In genomic region chr12:6887460-6887859, GRCh38 we compare ENCODE assay signal across 23 cellular contexts. TPM values are rescaled to one million over a fixed set of nuclear protein-coding genes. Genes with fewer than 3 reads are reported as not detected.
A peak's percentile ranks its signal among the peaks of the same experiment; 100 is the strongest.
DNase-seq lines count a peak whose midpoint lies in the region; ATAC-seq, FAIRE-seq and TF ChIP-seq lines count a peak whose summit lies in the region.
"Had no signal": no experiment of that assay in that cellular context is flagged by ENCODE, and none has a peak within 500 bp of the region (broad histone marks: within the 10 kb centered on the region; RNA-seq: fewer than 3 reads in every experiment).

No MANE protein-coding gene starts in this region.

- H4K91ac ChIP-seq in H9 (ENCODE audit: insufficient read length, low read depth, low read length), result no peak overlapping the region
- H4K91ac ChIP-seq in H1 (replicated peaks; ENCODE audit: insufficient read length, low read length), result peak overlapping the region; percentile 29

- no peak overlapping the region for H2BK12ac ChIP-seq in H9 (ENCODE audit: insufficient read length, low read depth, low read length)
- H2BK12ac ChIP-seq in H1 (ENCODE audit: low read depth, low read length), result peak overlapping the region; percentile 97

- no peak overlapping the region for H3K56ac ChIP-seq in H9 (ENCODE audit: insufficient read length, low read depth, low read length)
- H3K56ac ChIP-seq in H1 (replicated peaks; ENCODE audit: insufficient read length, low read depth, low read length), result no peak overlapping the region

- TF ChIP-seq RAD21 in H1 (IDR thresholded peaks at IDR 0.05 in 1 of 2, conservative IDR thresholded peaks at IDR 0.05 in 1 of 2; ENCODE audit: low read depth in 2 of 2, low read length in 2 of 2), result no peak

- TF ChIP-seq CTCF in H9 (conservative IDR thresholded peaks at IDR 0.05) (no peak), H1 (IDR thresholded peaks at IDR 0.05; ENCODE audit: control extremely low read depth in 1 of 3, insufficient read depth in 1 of 3, low read depth in 1 of 3, low read length in 3 of 3) (no peak), prostate gland (IDR thresholded peaks at IDR 0.05) (no peak)

- no peak for FAIRE-seq in H1 (lab: Jason Lieb, UNC)
- FAIRE-seq: GM12878 had no signal

- no CpG with 5 or more reads among the region's 8 CpGs for WGBS in H9 (ENCODE audit: extremely low coverage, insufficient read length, low lambda C conversion rate)
- 85% methylated on average over 8 of the region's 8 CpGs; no CpG with 5 or more reads in 1 of the 2 experiments for WGBS in H1 (ENCODE audit: extremely low coverage in 1 of 2, insufficient coverage in 1 of 2, insufficient read length in 1 of 2, insufficient replicate concordance in 2 of 2, low coverage in 1 of 2, low lambda C conversion rate in 2 of 2, missing lambda C conversion rate in 1 of 2), 2 experiments
- WGBS in prostate gland, result 45% methylated on average over 8 of the region's 8 CpGs

- H2BK20ac ChIP-seq in H9 (ENCODE audit: low read depth, low read length, poor library complexity, severe bottlenecking) (no peak overlapping the region), H1 (ENCODE audit: low read length) (peak overlapping the region; percentile 80; the same call in 1 of the 2 replicates)

- H2BK15ac ChIP-seq in H9 (ENCODE audit: low read depth, low read length) (no peak overlapping the region), H1 (ENCODE audit: low read length) (no peak overlapping the region)

- H3K79me2 ChIP-seq in H9 (ENCODE audit: insufficient read depth, low read length), result no peaks in the 10 kb centered on the region
- no peaks in the 10 kb centered on the region for H3K79me2 ChIP-seq in H1 (ENCODE audit: control insufficient read depth in 1 of 2, insufficient read depth in 2 of 2, low read length in 2 of 2)

- peaks cover 0 to 31% (median 29%) of the 10 kb centered on the region in 3 experiments; a peak in 5 of 7 replicates for H3K36me3 Mint-ChIP-seq in H9 (ENCODE audit: insufficient read depth in 1 of 3, low read depth in 3 of 3)

- H3K27ac ChIP-seq in H9 (ENCODE audit: insufficient read length, low read depth, low read length) (no peak overlapping the region), H1 (ENCODE audit: low read depth, low read length) (no peak overlapping the region), prostate gland (peak overlapping the region in 1 of 2 donors; percentile 25)
- H3K27ac ChIP-seq: adrenal gland, coronary artery, left ventricle myocardium inferior, right atrium auricular region, suprapubic skin had no signal

- H3K27me3 ChIP-seq in H9 (ENCODE audit: insufficient read depth, low read length) (no peaks in the 10 kb centered on the region), NT2/D1 (ENCODE audit: insufficient read depth, insufficient read length) (no peaks in the 10 kb centered on the region), H1 (replicated peaks in 1 of 4; ENCODE audit: control insufficient read depth in 3 of 4, extremely low read depth in 1 of 4, insufficient read depth in 3 of 4, low read length in 3 of 4) (no peaks in the 10 kb centered on the region), prostate gland (replicated peaks; ENCODE audit: insufficient read depth) (no peaks in the 10 kb centered on the region)
- H3K27me3 ChIP-seq: adrenal gland, right atrium auricular region, suprapubic skin had no signal

- no peak overlapping the region for H3K4ac ChIP-seq in H9 (ENCODE audit: low read depth, low read length)
- no peak overlapping the region for H3K4ac ChIP-seq in H1 (replicated peaks; ENCODE audit: insufficient read length, low read depth, low read length)

- H2AK5ac ChIP-seq in H9 (ENCODE audit: insufficient read length, low read length), result no peak overlapping the region
- peak overlapping the region; percentile 100; the same call in 1 of the 2 replicates for H2AK5ac ChIP-seq in H1 (ENCODE audit: low read depth, low read length)

- H4K8ac ChIP-seq in H9 (replicated peaks; ENCODE audit: insufficient read length, low read depth, low read length) (no peak overlapping the region), H1 (ENCODE audit: extremely low read depth, insufficient read depth, low read length) (no peak overlapping the region)

- peak overlapping the region in 2 of 3 experiments; percentile 28 to 72; a peak in 1 of 7 replicates for H3K27ac Mint-ChIP-seq in H9
- H3K27ac Mint-ChIP-seq: activated CD8-positive, alpha-beta T cell treated with anti-CD3 and anti-CD28 coated beads for 36 hours; CD4-positive, alpha-beta T cell had no signal

- H3K23ac ChIP-seq in H9 (ENCODE audit: insufficient read length, low read depth, low read length) (no peak overlapping the region), H1 (ENCODE audit: insufficient read length) (no peak overlapping the region)

- H3K36me3 ChIP-seq in NT2/D1 (ENCODE audit: insufficient read depth, insufficient read length, low read length) (peaks cover 17% of the 10 kb centered on the region), H1 (ENCODE audit: control insufficient read depth in 2 of 4, insufficient read depth in 4 of 4, low read length in 3 of 4) (peaks cover 0 to 20% (median 1%) of the 10 kb centered on the region in 4 experiments; a peak in 4 of 8 replicates), prostate gland (no peaks in the 10 kb centered on the region)
- H3K36me3 ChIP-seq: right atrium auricular region had no signal

- H4K20me1 ChIP-seq in H9 (ENCODE audit: control insufficient read depth, insufficient read depth, insufficient read length) (no peaks in the 10 kb centered on the region), H1 (replicated peaks in 1 of 2; ENCODE audit: control insufficient read depth in 1 of 2, insufficient read depth in 2 of 2, low read length in 2 of 2) (no peaks in the 10 kb centered on the region)

- CTCF ChIA-PET in H1 (lab: Charles Lee; ENCODE audit: partially characterized antibody), result interaction anchor here (2.3 kb wide), 1 partner anchor 16 kb away, joined by 18 read pairs; the partner anchor contains the start of gene SPSB2

- H3K27me3 Mint-ChIP-seq in H9 (ENCODE audit: low read depth), result no peaks in the 10 kb centered on the region
- H3K27me3 Mint-ChIP-seq: activated CD8-positive, alpha-beta T cell treated with anti-CD3 and anti-CD28 coated beads for 36 hours; CD4-positive, alpha-beta T cell had no signal

- H3K14ac ChIP-seq in H9 (ENCODE audit: insufficient read depth, low read length) (no peak overlapping the region), H1 (ENCODE audit: insufficient read length) (no peak overlapping the region)

- H3T11ph ChIP-seq in H9 (ENCODE audit: low read length), result no peak overlapping the region

- no peak overlapping the region for H2AFZ ChIP-seq in H9 (ENCODE audit: low read length)
- H2AFZ ChIP-seq in H1 (ENCODE audit: low read length), result no peak overlapping the region

- TF ChIP-seq POLR2A in H1 (IDR thresholded peaks at IDR 0.05; ENCODE audit: control extremely low read depth in 1 of 2, low read depth in 2 of 2, low read length in 2 of 2), result no peak
- TF ChIP-seq POLR2A in prostate gland (IDR thresholded peaks at IDR 0.05), result no peak

- peaks cover 5% of the 10 kb centered on the region; the same call in 1 of the 2 replicates for H3K4me1 ChIP-seq in H9 (ENCODE audit: insufficient read depth, low read length)
- peaks cover 25% of the 10 kb centered on the region for H3K4me1 ChIP-seq in NT2/D1 (ENCODE audit: insufficient read depth, insufficient read length)
- peaks cover 2 to 13% (median 8%) of the 10 kb centered on the region in 4 experiments; a peak in 6 of 7 replicates for H3K4me1 ChIP-seq in H1 (replicated peaks in 1 of 4; ENCODE audit: control insufficient read depth in 3 of 4, insufficient read depth in 4 of 4, low read length in 3 of 4)
- H3K4me1 ChIP-seq in prostate gland (replicated peaks), result no peaks in the 10 kb centered on the region

- no peak for TF ChIP-seq EP300 in H1 (IDR thresholded peaks at IDR 0.05; ENCODE audit: borderline replicate concordance in 1 of 2, low read depth in 2 of 2, low read length in 2 of 2)

- H3K9me3 Mint-ChIP-seq in H9, result peaks cover 0 to 3% of the 10 kb centered on the region in 2 experiments; a peak in 2 of 5 replicates
- H3K9me3 Mint-ChIP-seq: activated CD8-positive, alpha-beta T cell treated with anti-CD3 and anti-CD28 coated beads for 36 hours; CD4-positive, alpha-beta T cell had no signal

- no peak overlapping the region for H2BK5ac ChIP-seq in H9 (ENCODE audit: insufficient read length, low read length)
- peak overlapping the region; percentile 60; the same call in 1 of the 2 replicates for H2BK5ac ChIP-seq in H1 (ENCODE audit: low read depth, low read length)

- peaks cover 38 to 50% of the 10 kb centered on the region in 2 experiments for H3K4me1 Mint-ChIP-seq in H9

- H3K4me3 ChIP-seq in NT2/D1 (ENCODE audit: insufficient read length, low read depth) (no peak overlapping the region), H1 (ENCODE audit: extremely low read depth in 1 of 4, insufficient read depth in 2 of 4, low read depth in 3 of 4, low read length in 4 of 4) (no peak overlapping the region), prostate gland (no peak overlapping the region)
- H3K4me3 ChIP-seq: adrenal gland, coronary artery, GM12878, HAP-1, left ventricle myocardium inferior, right atrium auricular region, suprapubic skin had no signal

- H3K4me3 Mint-ChIP-seq in H9, result no peak overlapping the region; a peak in 1 of 5 replicates
- H3K4me3 Mint-ChIP-seq: activated CD8-positive, alpha-beta T cell treated with anti-CD3 and anti-CD28 coated beads for 36 hours; CD4-positive, alpha-beta T cell had no signal

- H3K18ac ChIP-seq in H9 (ENCODE audit: insufficient read length, low read depth, low read length) (no peak overlapping the region), H1 (ENCODE audit: extremely low read depth, low read length) (peak overlapping the region; percentile 85; the same call in 1 of the 2 replicates)

- H3K9ac ChIP-seq in H9 (ENCODE audit: extremely low read depth, insufficient read length, low read length) (no peak overlapping the region), NT2/D1 (ENCODE audit: insufficient read length, low read depth) (peak overlapping the region; percentile 46), H1 (replicated peaks in 1 of 4; ENCODE audit: extremely low read depth in 1 of 4, low read depth in 3 of 4, low read length in 3 of 4) (no peak overlapping the region)

- DNase-seq in H9 (no peak), NT2/D1 (ENCODE audit: low read depth, low spot score) (no peak), H1 (ENCODE audit: low read depth in 1 of 2, low spot score in 2 of 2) (no peak), prostate gland (ENCODE audit: low spot score) (peak; percentile 40), globus pallidus (ENCODE audit: low spot score) (no peak), HUDEP-2 (lab: John Stamatoyannopoulos, UW; ENCODE audit: unreplicated experiment in 76 of 76) (no peak), NCI-H187 treated with DMSO at 0.1 percent for 48 hours (lab: John Stamatoyannopoulos, UW) (no peak)
- DNase-seq: activated CD8-positive, alpha-beta T cell treated with anti-CD3 and anti-CD28 coated beads for 36 hours; CD4-positive, alpha-beta T cell; head of caudate nucleus; left ventricle myocardium inferior; NCI-H1436 treated with DMSO at 0.1 percent for 48 hours; occipital lobe; T-helper 9 cell had no signal

- POLR2A ChIA-PET in H1 (lab: Charles Lee; ENCODE audit: partially characterized antibody), result interaction anchor here (1.0 to 7.8 kb wide), 5 partner anchors 12 to 81 kb away, joined by 4 to 86 read pairs (median 4); partner anchors contain the start of genes SPSB2 and TPI1

- H4K5ac ChIP-seq in H9 (ENCODE audit: insufficient read length, low read depth, low read length), result no peak overlapping the region
- H4K5ac ChIP-seq in H1 (ENCODE audit: insufficient read length, low read depth, low read length), result peak overlapping the region; percentile 62

- H3K4me2 ChIP-seq in H9 (ENCODE audit: insufficient read depth, insufficient read length, low read length), result no peak overlapping the region
- H3K4me2 ChIP-seq in H1 (ENCODE audit: insufficient read depth in 1 of 2, low read depth in 2 of 2, low read length in 2 of 2), result no peak overlapping the region

- H3K79me1 ChIP-seq in H9 (ENCODE audit: insufficient read depth, low read depth, low read length, poor library complexity, severe bottlenecking) (no peaks in the 10 kb centered on the region), H1 (ENCODE audit: low read depth, low read length) (no peaks in the 10 kb centered on the region)

- peaks cover 6% of the 10 kb centered on the region for H3K23me2 ChIP-seq in H9 (ENCODE audit: insufficient read length, low read depth, low read length, poor library complexity, severe bottlenecking)
- H3K23me2 ChIP-seq in H1 (ENCODE audit: low read depth, low read length), result no peaks in the 10 kb centered on the region

- ATAC-seq in GM21447 (IDR thresholded peaks at IDR 0.05; ENCODE audit: unreplicated experiment), result no peak
- ATAC-seq: activated CD4-positive, CD25-positive, alpha-beta regulatory T cell treated with anti-CD3 and anti-CD28 coated beads, Interleukin-2, amount 50 U/mL, for 24 hours; activated CD8-positive, alpha-beta T cell treated with anti-CD3 and anti-CD28 coated beads for 36 hours; GM12878; SK-N-SH treated with all-trans-retinoic acid at 6 μM for 48 hours had no signal

- no peak overlapping the region for H2BK120ac ChIP-seq in H9 (ENCODE audit: low read depth, low read length, poor library complexity, severe bottlenecking)
- no peak overlapping the region for H2BK120ac ChIP-seq in H1 (replicated peaks; ENCODE audit: low read depth, low read length)

- intact Hi-C loops in prostate gland (cut with DNase I), result no loop called here

- H3K9me3 ChIP-seq in H9 (ENCODE audit: control insufficient read depth, low read depth, low read length) (no peaks in the 10 kb centered on the region), NT2/D1 (ENCODE audit: insufficient read depth, low read length) (no peaks in the 10 kb centered on the region), H1 (ENCODE audit: insufficient read depth in 2 of 2, low read depth in 1 of 2, low read length in 1 of 2) (no peaks in the 10 kb centered on the region), prostate gland (no peaks in the 10 kb centered on the region)
- H3K9me3 ChIP-seq: adrenal gland, HAP-1, left ventricle myocardium inferior, right atrium auricular region, suprapubic skin had no signal

RNA-seq across cellular contexts. Expression of gene SPSB2, which starts 14.4 kb away (rescaled TPM):
- total RNA-seq in H9 (2021) (13.7 and 16.3 TPM in 2 replicates), prostate gland (10 to 100 TPM; 12.7 to 23.5 TPM)
- total RNA-seq in H1 (2021; fragmentation: NEBNext Ultra II Directional; extraction: Animal tissue kit (Norgen Biotek cat#: 25700)), result 13.0 and 13.9 TPM in 2 replicates
- 23.2 and 31.6 TPM in 2 replicates for polyA plus RNA-seq in H1 (2011; rRNA removed)
- polyA plus RNA-seq in H1 (2011; cell fraction: cytosol; rRNA removed), result 24.2 TPM
- 22.2 TPM for polyA plus RNA-seq in H1 (2011; cell fraction: nucleus; rRNA removed)
- 9.9 to 18.8 TPM (median 17.2 TPM) in 4 replicates for polyA plus RNA-seq in H1 (2012, experiment 1 of 2)
- polyA plus RNA-seq in H1 (2012, experiment 2 of 2), result 15.5 TPM
- 7.8 TPM for polyA plus RNA-seq in H1 (2013, experiment 1 of 2)
- polyA plus RNA-seq in H1 (2013, experiment 2 of 2), result 7.7 TPM
- 4.0 and 5.7 TPM in 2 replicates for polyA minus RNA-seq in H1 (2011; rRNA and poly(A)+ RNA removed)
- polyA minus RNA-seq in H1 (2011; cell fraction: cytosol; rRNA and poly(A)+ RNA removed), result 7.4 TPM
- polyA minus RNA-seq in H1 (2011; cell fraction: nucleus; rRNA and poly(A)+ RNA removed), result 9.1 TPM

RNA-seq across cellular contexts. Expression of gene LRRC23, which starts 17.2 kb away (rescaled TPM):
- total RNA-seq in H9 (2021), result 2.1 and 2.6 TPM in 2 replicates
- 2.5 and 2.9 TPM in 2 replicates for total RNA-seq in H1 (2021; fragmentation: NEBNext Ultra II Directional; extraction: Animal tissue kit (Norgen Biotek cat#: 25700))
- 3.5 and 3.6 TPM in 2 replicates for polyA plus RNA-seq in H1 (2011; rRNA removed)
- polyA plus RNA-seq in H1 (2011; cell fraction: cytosol; rRNA removed), result 5.4 TPM
- 3.6 TPM for polyA plus RNA-seq in H1 (2011; cell fraction: nucleus; rRNA removed)
- polyA plus RNA-seq in H1 (2012, experiment 1 of 2), result 3.1 to 4.6 TPM (median 3.5 TPM) in 4 replicates
- polyA plus RNA-seq in H1 (2012, experiment 2 of 2), result 2.3 TPM
- 1.9 TPM for polyA plus RNA-seq in H1 (2013, experiment 1 of 2)
- polyA plus RNA-seq in H1 (2013, experiment 2 of 2), result 1.9 TPM
- polyA minus RNA-seq in H1 (2011; rRNA and poly(A)+ RNA removed), result 2.6 and 4.4 TPM in 2 replicates
- 2.6 TPM for polyA minus RNA-seq in H1 (2011; cell fraction: cytosol; rRNA and poly(A)+ RNA removed)
- 2.8 TPM for polyA minus RNA-seq in H1 (2011; cell fraction: nucleus; rRNA and poly(A)+ RNA removed)
- total RNA-seq in prostate gland, result 10 to 100 TPM; 15.9 to 25.3 TPM

RNA-seq across cellular contexts. Expression of gene TPI1, which starts 20.1 kb away (rescaled TPM):
- total RNA-seq in H9 (2021) (1,177 and 1,211 TPM in 2 replicates), prostate gland (100 to 1,000 TPM; 404 to 443 TPM)
- total RNA-seq in H1 (2021; fragmentation: NEBNext Ultra II Directional; extraction: Animal tissue kit (Norgen Biotek cat#: 25700)), result 902 and 910 TPM in 2 replicates
- 2,591 and 3,018 TPM in 2 replicates for polyA plus RNA-seq in H1 (2011; rRNA removed)
- polyA plus RNA-seq in H1 (2011; cell fraction: cytosol; rRNA removed), result 1,965 TPM
- 2,364 TPM for polyA plus RNA-seq in H1 (2011; cell fraction: nucleus; rRNA removed)
- polyA plus RNA-seq in H1 (2012, experiment 1 of 2), result 941 to 1,281 TPM (median 1,168 TPM) in 4 replicates
- 1,637 TPM for polyA plus RNA-seq in H1 (2012, experiment 2 of 2)
- 844 TPM for polyA plus RNA-seq in H1 (2013, experiment 1 of 2)
- 780 TPM for polyA plus RNA-seq in H1 (2013, experiment 2 of 2)
- 2,114 and 2,462 TPM in 2 replicates for polyA minus RNA-seq in H1 (2011; rRNA and poly(A)+ RNA removed)
- polyA minus RNA-seq in H1 (2011; cell fraction: cytosol; rRNA and poly(A)+ RNA removed), result 467 TPM
- 555 TPM for polyA minus RNA-seq in H1 (2011; cell fraction: nucleus; rRNA and poly(A)+ RNA removed)

RNA-seq across cellular contexts. Expression of gene ENO2, which starts 26.9 kb away (rescaled TPM):
- total RNA-seq in H9 (2021), result 165 and 166 TPM in 2 replicates
- 90.9 and 92.4 TPM in 2 replicates for total RNA-seq in H1 (2021; fragmentation: NEBNext Ultra II Directional; extraction: Animal tissue kit (Norgen Biotek cat#: 25700))
- polyA plus RNA-seq in H1 (2011; rRNA removed), result 102 and 126 TPM in 2 replicates
- 137 TPM for polyA plus RNA-seq in H1 (2011; cell fraction: cytosol; rRNA removed)
- 300 TPM for polyA plus RNA-seq in H1 (2011; cell fraction: nucleus; rRNA removed)
- polyA plus RNA-seq in H1 (2012, experiment 1 of 2), result 110 to 167 TPM (median 137 TPM) in 4 replicates
- polyA plus RNA-seq in H1 (2012, experiment 2 of 2), result 110 TPM
- polyA plus RNA-seq in H1 (2013, experiment 1 of 2), result 47.4 TPM
- polyA plus RNA-seq in H1 (2013, experiment 2 of 2), result 42.8 TPM
- 82.7 and 92.1 TPM in 2 replicates for polyA minus RNA-seq in H1 (2011; rRNA and poly(A)+ RNA removed)
- polyA minus RNA-seq in H1 (2011; cell fraction: cytosol; rRNA and poly(A)+ RNA removed), result 37.7 TPM
- polyA minus RNA-seq in H1 (2011; cell fraction: nucleus; rRNA and poly(A)+ RNA removed), result 66.1 TPM
- 10 to 100 TPM in 1 of 2 donors, 1 to 10 TPM in 1; 6.9 to 13.0 TPM for total RNA-seq in prostate gland

RNA-seq across cellular contexts. Expression of gene USP5, which starts 35.5 kb away (rescaled TPM):
- 143 and 144 TPM in 2 replicates for total RNA-seq in H9 (2021)
- 148 and 159 TPM in 2 replicates for total RNA-seq in H1 (2021; fragmentation: NEBNext Ultra II Directional; extraction: Animal tissue kit (Norgen Biotek cat#: 25700))
- 66.5 and 83.9 TPM in 2 replicates for polyA plus RNA-seq in H1 (2011; rRNA removed)
- polyA plus RNA-seq in H1 (2011; cell fraction: cytosol; rRNA removed), result 90.3 TPM
- 161 TPM for polyA plus RNA-seq in H1 (2011; cell fraction: nucleus; rRNA removed)
- polyA plus RNA-seq in H1 (2012, experiment 1 of 2), result 75.8 to 102 TPM (median 96.4 TPM) in 4 replicates
- 103 TPM for polyA plus RNA-seq in H1 (2012, experiment 2 of 2)
- 86.0 TPM for polyA plus RNA-seq in H1 (2013, experiment 1 of 2)
- polyA plus RNA-seq in H1 (2013, experiment 2 of 2), result 70.7 TPM
- polyA minus RNA-seq in H1 (2011; rRNA and poly(A)+ RNA removed), result 132 and 136 TPM in 2 replicates
- polyA minus RNA-seq in H1 (2011; cell fraction: cytosol; rRNA and poly(A)+ RNA removed), result 57.0 TPM
- polyA minus RNA-seq in H1 (2011; cell fraction: nucleus; rRNA and poly(A)+ RNA removed), result 43.7 TPM
- total RNA-seq in prostate gland, result 10 to 100 TPM; 58.3 to 84.1 TPM
